14 cellular contexts compared by ENCODE assay signal in the genomic region with DNA sequence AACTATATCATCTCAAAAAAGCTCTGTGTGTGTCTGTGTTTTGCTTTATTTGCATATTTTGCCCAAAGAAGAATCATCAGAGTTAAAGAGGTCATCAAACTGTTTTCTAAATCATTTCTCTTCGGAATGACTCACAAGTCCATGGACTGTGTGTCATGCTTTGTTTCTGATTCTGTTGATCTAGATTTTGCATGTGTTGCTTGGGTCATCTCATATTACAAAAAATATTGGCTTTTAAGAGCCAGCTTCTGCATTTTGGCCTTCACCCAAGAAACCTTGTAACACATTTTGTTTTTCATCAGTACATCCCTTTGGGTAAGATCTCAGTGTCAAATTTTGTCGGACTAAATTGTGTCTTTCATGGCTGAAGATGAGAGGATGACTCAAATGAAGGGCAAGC.
DNase-seq lines count a peak whose midpoint lies in the region; ATAC-seq and TF ChIP-seq lines count a peak whose summit lies in the region.
"Had no signal": no experiment of that assay in that cellular context is flagged by ENCODE, and none has a peak within 500 bp of the region (broad histone marks: within the 10 kb centered on the region; RNA-seq: fewer than 3 reads in every experiment).

No MANE protein-coding gene starts in this region.

- POLR2A ChIA-PET in IMR-90 (lab: Charles Lee; ENCODE audit: unreplicated experiment) = no interaction called here

- H3K36me3 Mint-ChIP-seq in type B pancreatic cell = no peaks in the 10 kb centered on the region
- H3K36me3 Mint-ChIP-seq: activated naive CD8-positive, alpha-beta T cell; CD4-positive, CD25-positive, alpha-beta regulatory T cell had no signal

- H2AFZ ChIP-seq in IMR-90 (replicated peaks; ENCODE audit: low read length, poor library complexity) (no peak overlapping the region), trophoblast cell (ENCODE audit: insufficient read depth, low read length, poor library complexity) (no peak overlapping the region)
- H2AFZ ChIP-seq: parathyroid adenoma had no signal

- no peak overlapping the region for H3K27ac ChIP-seq in IMR-90 (ENCODE audit: insufficient read depth, low read length)
- H3K27ac ChIP-seq in esophagus squamous epithelium = no peak overlapping the region
- H3K27ac ChIP-seq in trophoblast cell (ENCODE audit: low read depth, low read length) = no peak overlapping the region
- H3K27ac ChIP-seq: parathyroid adenoma had no signal

- no peak overlapping the region for H3K4ac ChIP-seq in IMR-90 (ENCODE audit: low read depth, low read length)
- H3K4ac ChIP-seq in trophoblast cell (ENCODE audit: low read depth, low read length) = no peak overlapping the region

- H3K9ac ChIP-seq in IMR-90 (ENCODE audit: low read depth, low read length) (no peak overlapping the region), trophoblast cell (ENCODE audit: low read length) (no peak overlapping the region)
- H3K9ac ChIP-seq: parathyroid adenoma had no signal

- no peaks in the 10 kb centered on the region for H3K27me3 Mint-ChIP-seq in type B pancreatic cell
- H3K27me3 Mint-ChIP-seq: activated naive CD8-positive, alpha-beta T cell; CD4-positive, CD25-positive, alpha-beta regulatory T cell had no signal

- H2AK9ac ChIP-seq in IMR-90 (replicated peaks; ENCODE audit: low read depth, low read length, poor library complexity) = no peak overlapping the region

- no peaks in the 10 kb centered on the region for H3K79me2 ChIP-seq in trophoblast cell (ENCODE audit: control insufficient read depth, insufficient read depth, low read length, poor library complexity)
- H3K79me2 ChIP-seq: parathyroid adenoma had no signal

- H4K12ac ChIP-seq in trophoblast cell (ENCODE audit: low read depth, low read length) = no peak overlapping the region

- no peak overlapping the region for H3K4me3 ChIP-seq in AG10803 (ENCODE audit: low read length)
- H3K4me3 ChIP-seq in IMR-90 (ENCODE audit: insufficient read depth, low read depth, low read length) = no peak overlapping the region
- H3K4me3 ChIP-seq in esophagus squamous epithelium = no peak overlapping the region
- no peak overlapping the region for H3K4me3 ChIP-seq in trophoblast cell (ENCODE audit: low read depth, low read length)
- H3K4me3 ChIP-seq in MG63 = no peak overlapping the region

- H3K4me2 ChIP-seq in IMR-90 (ENCODE audit: low read depth, low read length) (no peak overlapping the region), trophoblast cell (ENCODE audit: low read length) (no peak overlapping the region)

- TF ChIP-seq POLR2A in IMR-90 (IDR thresholded peaks at IDR 0.05; ENCODE audit: low read depth, low read length) (no peak), esophagus squamous epithelium (IDR thresholded peaks at IDR 0.05) (no peak)

- no peaks in the 10 kb centered on the region for H4K20me1 ChIP-seq in IMR-90 (ENCODE audit: insufficient read depth, low read length)

- H2AK5ac ChIP-seq in IMR-90 (ENCODE audit: low read depth, low read length) (no peak overlapping the region), trophoblast cell (ENCODE audit: low read length) (no peak overlapping the region)

- H4K8ac ChIP-seq in IMR-90 (ENCODE audit: low read depth in 2 of 2, low read length in 2 of 2) (no peak overlapping the region), trophoblast cell (ENCODE audit: low read depth, low read length) (no peak overlapping the region)

- H3K4me1 ChIP-seq in IMR-90 (ENCODE audit: control insufficient read depth, insufficient read depth, low read length) (peaks cover 14% of the 10 kb centered on the region), esophagus squamous epithelium (no peaks in the 10 kb centered on the region), trophoblast cell (ENCODE audit: control insufficient read depth in 1 of 2, insufficient read depth in 2 of 2, low read length in 2 of 2) (peaks cover 0 to 2% of the 10 kb centered on the region in 2 experiments)
- H3K4me1 ChIP-seq: parathyroid adenoma had no signal

- dilution Hi-C loops in IMR-90 (cut with HindIII; ENCODE audit: low sequenced_read_pairs, unreplicated experiment) = no loop called here

- no peak overlapping the region for H3K14ac ChIP-seq in IMR-90 (replicated peaks; ENCODE audit: low read depth, low read length)
- H3K14ac ChIP-seq in trophoblast cell (ENCODE audit: low read length) = no peak overlapping the region

- no TSS peak for BruUV-seq in IMR-90 (replicated peaks; lab: Mats Ljungman, UMichigan)

- no peaks in the 10 kb centered on the region for H3K4me1 Mint-ChIP-seq in type B pancreatic cell (ENCODE audit: unreplicated experiment)
- H3K4me1 Mint-ChIP-seq: CD4-positive, CD25-positive, alpha-beta regulatory T cell had no signal

- H2BK120ac ChIP-seq in IMR-90 (ENCODE audit: low read depth, low read length) (no peak overlapping the region), trophoblast cell (ENCODE audit: insufficient read depth, low read length, poor library complexity) (no peak overlapping the region)

- H3K27me3 ChIP-seq in IMR-90 (ENCODE audit: control insufficient read depth, insufficient read depth, low read length) (no peaks in the 10 kb centered on the region), esophagus squamous epithelium (no peaks in the 10 kb centered on the region), trophoblast cell (ENCODE audit: insufficient read depth, low read length) (no peaks in the 10 kb centered on the region), MG63 (no peaks in the 10 kb centered on the region)

- no peak overlapping the region for H3K4me3 Mint-ChIP-seq in type B pancreatic cell
- H3K4me3 Mint-ChIP-seq: activated naive CD8-positive, alpha-beta T cell; CD4-positive, CD25-positive, alpha-beta regulatory T cell had no signal

- CTCF ChIA-PET in IMR-90 (lab: Yijun Ruan, JAX) = no interaction called here

- in situ Hi-C loops in IMR-90 (cut with MboI; ENCODE audit: low sequenced_read_pairs) = no loop called here

- TF ChIP-seq CTCF in AG10803 (conservative IDR thresholded peaks at IDR 0.05; ENCODE audit: low read length) = no peak
- no peak for TF ChIP-seq CTCF in IMR-90 (conservative IDR thresholded peaks at IDR 0.05; ENCODE audit: low read depth, low read length)
- no peak for TF ChIP-seq CTCF in esophagus squamous epithelium (IDR thresholded peaks at IDR 0.05)
- TF ChIP-seq CTCF in type B pancreatic cell (conservative IDR thresholded peaks at IDR 0.05) = no peak

- no peak overlapping the region for H2BK15ac ChIP-seq in IMR-90 (ENCODE audit: low read depth, low read length)

- intact Hi-C loops in IMR-90 (cut with micrococcal nuclease) = no loop called here
- intact Hi-C loops in esophagus squamous epithelium (cut with DNase I) = no loop called here

- H4K5ac ChIP-seq in IMR-90 (ENCODE audit: low read depth, low read length) = no peak overlapping the region

- H2BK5ac ChIP-seq in IMR-90 (ENCODE audit: low read depth, low read length, poor library complexity, severe bottlenecking) (no peak overlapping the region), trophoblast cell (ENCODE audit: low read depth, low read length, poor library complexity) (no peak overlapping the region)

- ATAC-seq in IMR-90 (ENCODE audit: low read depth) = peak; percentile 52

- H2BK12ac ChIP-seq in trophoblast cell (ENCODE audit: low read length) = no peak overlapping the region

- H3K56ac ChIP-seq in IMR-90 (ENCODE audit: extremely low read depth, insufficient read depth, low read length) = no peak overlapping the region

- H3K18ac ChIP-seq in IMR-90 (ENCODE audit: low read depth, low read length) (no peak overlapping the region), trophoblast cell (ENCODE audit: low read length) (no peak overlapping the region)

- H3K23ac ChIP-seq in IMR-90 (ENCODE audit: low read depth, low read length) = no peak overlapping the region
- no peak overlapping the region for H3K23ac ChIP-seq in trophoblast cell (ENCODE audit: low read length)

- DNase-seq in AG10803 (ENCODE audit: low read depth) (peak; percentile 86), IMR-90 (peak; percentile 75), astrocyte of the hippocampus (ENCODE audit: low read depth, low spot score) (peak; percentile 39), foreskin melanocyte (peak; percentile 67), esophagus squamous epithelium (lab: John Stamatoyannopoulos, UW) (no peak), type B pancreatic cell (ENCODE audit: extremely low spot score, unreplicated experiment) (no peak), trophoblast cell (no peak), MG63 (no peak)
- DNase-seq: CD4-positive, CD25-positive, alpha-beta regulatory T cell; NCI-H524 treated with DMSO at 0.1 percent for 48 hours; stimulated activated CD4-positive, alpha-beta T cell treated with anti-CD3 and anti-CD28 coated beads, Interleukin-4, amount 100 ng/mL, for 1 hour; stimulated activated naive CD4-positive, alpha-beta T cell treated with Interleukin-2 at 50 U/mL for 16 hours had no signal

- peaks cover 0 to 7% of the 10 kb centered on the region in 2 experiments; a peak in 1 of 4 replicates for H3K79me1 ChIP-seq in IMR-90 (ENCODE audit: low read depth in 1 of 2, low read length in 2 of 2)
- no peaks in the 10 kb centered on the region for H3K79me1 ChIP-seq in trophoblast cell (ENCODE audit: low read length)

- no peaks in the 10 kb centered on the region for H3K9me3 ChIP-seq in IMR-90 (ENCODE audit: control insufficient read depth, insufficient read depth, low read length)
- H3K9me3 ChIP-seq in esophagus squamous epithelium = no peaks in the 10 kb centered on the region
- peaks cover 2% of the 10 kb centered on the region for H3K9me3 ChIP-seq in trophoblast cell (ENCODE audit: insufficient read depth, low read depth, low read length)
- H3K9me3 ChIP-seq in MG63 = no peaks in the 10 kb centered on the region

- H2BK20ac ChIP-seq in IMR-90 (ENCODE audit: low read depth, low read length) = no peak overlapping the region

- no peak overlapping the region for H4K91ac ChIP-seq in IMR-90 (ENCODE audit: insufficient read depth, low read depth, low read length)
- no peak overlapping the region for H4K91ac ChIP-seq in trophoblast cell (ENCODE audit: low read depth, low read length)

- no peak overlapping the region for H3K27ac Mint-ChIP-seq in type B pancreatic cell
- H3K27ac Mint-ChIP-seq: activated naive CD8-positive, alpha-beta T cell; CD4-positive, CD25-positive, alpha-beta regulatory T cell had no signal

- H3K9me3 Mint-ChIP-seq in type B pancreatic cell = no peaks in the 10 kb centered on the region

- H3K36me3 ChIP-seq in IMR-90 (ENCODE audit: control insufficient read depth, insufficient read depth, low read length) (no peaks in the 10 kb centered on the region), esophagus squamous epithelium (no peaks in the 10 kb centered on the region), trophoblast cell (ENCODE audit: control insufficient read depth in 1 of 2, insufficient read depth in 2 of 2, low read length in 2 of 2) (no peaks in the 10 kb centered on the region), MG63 (no peaks in the 10 kb centered on the region)

- no peak for TF ChIP-seq RAD21 in IMR-90 (IDR thresholded peaks at IDR 0.05; ENCODE audit: low read length)

- 40% methylated on average over 1 of the region's 2 CpGs; no CpG with 5 or more reads in 1 of the 2 experiments for WGBS in IMR-90 (ENCODE audit: extremely low coverage in 2 of 2, insufficient read length in 1 of 2), 2 experiments
- 60 to 75% methylated on average over 2 of the region's 2 CpGs for WGBS in esophagus squamous epithelium, 2 donors
- WGBS in trophoblast cell (ENCODE audit: extremely low coverage, insufficient coverage, insufficient read length) = no CpG with 5 or more reads among the region's 2 CpGs

- peaks cover 8% of the 10 kb centered on the region; the same call in 1 of the 2 replicates for H3K9me1 ChIP-seq in IMR-90 (ENCODE audit: insufficient read depth, low read length)

Comparison
In these comparisons a context has a peak if more than half of its experiments do, and no peak if none do; other contexts are left out.
1. DNase-seq: peak in AG10803 (single experiment), IMR-90 (single experiment), astrocyte of the hippocampus (single experiment) and foreskin melanocyte (single experiment); none in esophagus squamous epithelium (single experiment), type B pancreatic cell (single experiment), trophoblast cell (0 of 2) and MG63 (single experiment).